Comparison of ENCODE assay signal across 23 cellular contexts in genomic region chr2:15974203-15974452, GRCh38. TPM values are rescaled to one million over a fixed set of nuclear protein-coding genes. Genes with fewer than 3 reads are reported as not detected.
"Had no signal": no experiment of that assay in that cellular context is flagged by ENCODE, and none has a peak within 500 bp of the region (broad histone marks: within the 10 kb centered on the region; RNA-seq: fewer than 3 reads in every experiment).

No MANE protein-coding gene starts in this region.

- H3K27ac ChIP-seq: colonic mucosa, epithelial cell of prostate, esophagus squamous epithelium, gastrocnemius medialis, heart right ventricle, left lung, lower lobe of right lung had no signal

- H3K27me3 Mint-ChIP-seq: dendritic cell treated with granulocyte-macrophage colony-stimulating factor and Interleukin-4, amounts not matched to agents 40 ng/mL and 50 ng/mL, for 4 days; effector memory CD8-positive, alpha-beta T cell had no signal

- H3K27ac Mint-ChIP-seq: dendritic cell treated with granulocyte-macrophage colony-stimulating factor and Interleukin-4, amounts not matched to agents 40 ng/mL and 50 ng/mL, for 4 days; effector memory CD8-positive, alpha-beta T cell; endodermal cell had no signal

- H3K36me3 ChIP-seq: colonic mucosa, esophagus squamous epithelium, gastrocnemius medialis, heart right ventricle, left lung, lower lobe of right lung had no signal

- H3K27me3 ChIP-seq: colonic mucosa, gastrocnemius medialis had no signal

- H3K4me3 ChIP-seq: colonic mucosa, esophagus squamous epithelium, gastrocnemius medialis, heart right ventricle, left lung, lower lobe of right lung had no signal

- H3K4me1 ChIP-seq: colonic mucosa, esophagus squamous epithelium, gastrocnemius medialis, heart right ventricle, left lung, lower lobe of right lung had no signal

- H3K4me3 Mint-ChIP-seq: dendritic cell treated with granulocyte-macrophage colony-stimulating factor and Interleukin-4, amounts not matched to agents 40 ng/mL and 50 ng/mL, for 4 days; effector memory CD8-positive, alpha-beta T cell; endodermal cell had no signal

- ATAC-seq: effector memory CD8-positive, alpha-beta T cell; esophagus mucosa; gastrocnemius medialis; heart right ventricle; left cardiac atrium; left lung; left ventricle myocardium superior; lower lobe of right lung had no signal

- DNase-seq: colonic mucosa; cortex of kidney; effector CD8-positive, alpha-beta T cell; effector memory CD8-positive, alpha-beta T cell; endodermal cell; esophagus squamous epithelium; foreskin fibroblast; foreskin melanocyte; gastrocnemius medialis; glutamatergic neuron; head of caudate nucleus; heart right ventricle; hippocampal formation; left cardiac atrium; left lung; left ventricle myocardium superior; lower lobe of right lung; mesenchymal stem cell; midbrain had no signal

- H3K9me3 ChIP-seq: colonic mucosa, esophagus squamous epithelium, gastrocnemius medialis, heart right ventricle, left lung, lower lobe of right lung had no signal

- H3K9me3 Mint-ChIP-seq: dendritic cell treated with granulocyte-macrophage colony-stimulating factor and Interleukin-4, amounts not matched to agents 40 ng/mL and 50 ng/mL, for 4 days; endodermal cell had no signal

RNA-seq across cellular contexts. Expression of gene MYCN, which starts 33.8 kb away (rescaled TPM):
- polyA plus RNA-seq: keratinocyte had no signal
